ENCODE assay signal across 9 cellular contexts in the genomic region with DNA sequence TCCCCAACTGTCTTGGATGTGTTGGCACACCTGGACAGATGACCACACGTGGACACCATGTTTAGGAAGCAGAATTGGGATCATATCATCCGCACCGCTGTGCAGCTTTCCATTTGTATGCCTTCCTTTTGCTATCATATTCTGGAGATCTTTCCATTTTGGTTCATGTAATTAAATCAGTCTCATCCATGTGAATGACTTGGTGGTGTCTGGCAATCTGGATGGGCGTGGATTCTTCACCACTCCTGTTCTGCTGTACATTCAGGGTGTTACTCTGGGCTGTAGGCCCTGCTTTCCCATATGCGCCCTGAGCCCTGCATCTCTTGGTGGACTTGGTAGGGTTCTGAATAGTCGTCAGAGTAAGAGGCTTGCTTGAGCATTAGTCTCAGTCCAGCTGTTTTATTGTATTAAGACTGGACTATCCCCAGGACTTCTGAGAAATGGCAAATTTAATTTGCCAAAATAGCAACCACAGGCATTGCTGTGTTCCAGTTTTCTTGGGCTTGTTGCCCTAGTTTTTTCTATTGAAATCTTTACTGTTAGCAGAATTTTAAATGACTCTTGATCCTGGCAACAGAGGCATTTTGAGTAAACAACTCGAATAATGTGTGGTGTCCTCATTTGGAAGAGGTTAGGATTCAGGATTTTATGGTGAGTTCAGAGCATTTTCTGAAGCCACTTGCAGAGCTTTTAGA. TPM values are rescaled to one million over a fixed set of nuclear protein-coding genes. Genes with fewer than 3 reads are reported as not detected.
A peak's percentile ranks its signal among the peaks of the same experiment; 100 is the strongest.
DNase-seq lines count a peak whose midpoint lies in the region; ATAC-seq, FAIRE-seq and TF ChIP-seq lines count a peak whose summit lies in the region.
"Had no signal": no experiment of that assay in that cellular context is flagged by ENCODE, and none has a peak within 500 bp of the region (broad histone marks: within the 10 kb centered on the region; RNA-seq: fewer than 3 reads in every experiment).

No MANE protein-coding gene starts in this region.

- no peaks in the 10 kb centered on the region; the same call in 1 of the 2 replicates for H3K27me3 ChIP-seq in H9 (ENCODE audit: insufficient read depth, low read length)
- H3K27me3 ChIP-seq in astrocyte (ENCODE audit: insufficient read depth, low read length), result no peaks in the 10 kb centered on the region
- H3K27me3 ChIP-seq in H7 (ENCODE audit: control insufficient read depth, insufficient read depth, low read length), result no peaks in the 10 kb centered on the region

- H2BK5ac ChIP-seq in H9 (ENCODE audit: insufficient read length, low read length), result no peak overlapping the region

- FAIRE-seq in astrocyte (lab: Jason Lieb, UNC), result no peak

- DNase-seq in H9, result no peak
- DNase-seq in astrocyte (ENCODE audit: low read depth), result peak; percentile 79
- DNase-seq in iris pigment epithelial cell (ENCODE audit: low read depth), result peak; percentile 30
- no peak for DNase-seq in COR-L47 (lab: John Stamatoyannopoulos, UW)
- DNase-seq in NCI-H774 (lab: John Stamatoyannopoulos, UW), result no peak
- DNase-seq in H7, result no peak
- DNase-seq: NCI-H2171 treated with DMSO at 0.1 percent for 48 hours had no signal

- H3K4ac ChIP-seq in H9 (ENCODE audit: low read depth, low read length), result no peak overlapping the region

- H3K27me3 Mint-ChIP-seq in H9 (ENCODE audit: low read depth) (peaks cover 1% of the 10 kb centered on the region; the same call in 1 of the 2 replicates), astrocyte (ENCODE audit: low read depth, unreplicated experiment) (no peaks in the 10 kb centered on the region)
- no peaks in the 10 kb centered on the region for H3K27me3 Mint-ChIP-seq in stimulated activated memory B cell treated with anti-CD40 and anti-IgM and Interleukin-4, amounts not matched to agents 10 μg/mL and 1 μg/mL and 100 μg/mL, for 72 hours

- no peak overlapping the region for H3K9ac ChIP-seq in H9 (ENCODE audit: extremely low read depth, insufficient read length, low read length)
- peak overlapping the region; percentile 46 for H3K9ac ChIP-seq in astrocyte (ENCODE audit: low read length)

- H3K79me1 ChIP-seq in H9 (ENCODE audit: insufficient read depth, low read depth, low read length, poor library complexity, severe bottlenecking), result peaks cover 12% of the 10 kb centered on the region

- H4K8ac ChIP-seq in H9 (replicated peaks; ENCODE audit: insufficient read length, low read depth, low read length), result no peak overlapping the region

- no peak for ATAC-seq in stimulated activated memory B cell treated with anti-CD40 and anti-IgM and Interleukin-4, amounts not matched to agents 10 μg/mL and 1 μg/mL and 100 μg/mL, for 72 hours
- ATAC-seq in GM21423 (IDR thresholded peaks at IDR 0.05; ENCODE audit: unreplicated experiment), result no peak

- H3K79me2 ChIP-seq in H9 (ENCODE audit: insufficient read depth, low read length), result peaks cover 22% of the 10 kb centered on the region; the same call in 1 of the 2 replicates
- peaks cover 69% of the 10 kb centered on the region for H3K79me2 ChIP-seq in astrocyte (ENCODE audit: insufficient read depth, low read length)

- WGBS in H9 (ENCODE audit: extremely low coverage, insufficient read length, low lambda C conversion rate), result no CpG with 5 or more reads among the region's 7 CpGs

- no peak overlapping the region for H2BK12ac ChIP-seq in H9 (ENCODE audit: insufficient read length, low read depth, low read length)

- no peak overlapping the region for H4K5ac ChIP-seq in H9 (ENCODE audit: insufficient read length, low read depth, low read length)

- no peak overlapping the region for H3K14ac ChIP-seq in H9 (ENCODE audit: insufficient read depth, low read length)

- peak overlapping the region in 1 of 2 experiments; percentile 35; a peak in 1 of 5 replicates for H3K4me3 Mint-ChIP-seq in H9
- H3K4me3 Mint-ChIP-seq in astrocyte (ENCODE audit: unreplicated experiment), result no peak overlapping the region
- no peak overlapping the region for H3K4me3 Mint-ChIP-seq in stimulated activated memory B cell treated with anti-CD40 and anti-IgM and Interleukin-4, amounts not matched to agents 10 μg/mL and 1 μg/mL and 100 μg/mL, for 72 hours

- H3K4me1 Mint-ChIP-seq in H9, result peaks cover 21 to 23% of the 10 kb centered on the region in 2 experiments
- peaks cover 52% of the 10 kb centered on the region for H3K4me1 Mint-ChIP-seq in astrocyte (ENCODE audit: low read depth, unreplicated experiment)
- H3K4me1 Mint-ChIP-seq in stimulated activated memory B cell treated with anti-CD40 and anti-IgM and Interleukin-4, amounts not matched to agents 10 μg/mL and 1 μg/mL and 100 μg/mL, for 72 hours, result peaks cover 65% of the 10 kb centered on the region

- no peak overlapping the region for H4K91ac ChIP-seq in H9 (ENCODE audit: insufficient read length, low read depth, low read length)

- no peak for TF ChIP-seq CTCF in H9 (conservative IDR thresholded peaks at IDR 0.05)
- no peak for TF ChIP-seq CTCF in astrocyte (IDR thresholded peaks at IDR 0.05; ENCODE audit: insufficient read depth, low read depth, low read length)

- H4K20me1 ChIP-seq in H9 (ENCODE audit: control insufficient read depth, insufficient read depth, insufficient read length), result no peaks in the 10 kb centered on the region
- H4K20me1 ChIP-seq in astrocyte (ENCODE audit: insufficient read depth, low read length), result no peaks in the 10 kb centered on the region

- no peaks in the 10 kb centered on the region for H3K23me2 ChIP-seq in H9 (ENCODE audit: insufficient read length, low read depth, low read length, poor library complexity, severe bottlenecking)

- H3T11ph ChIP-seq in H9 (ENCODE audit: low read length), result no peak overlapping the region

- H3K23ac ChIP-seq in H9 (ENCODE audit: insufficient read length, low read depth, low read length), result no peak overlapping the region

- H2BK120ac ChIP-seq in H9 (ENCODE audit: low read depth, low read length, poor library complexity, severe bottlenecking), result no peak overlapping the region

- H3K36me3 ChIP-seq in astrocyte (ENCODE audit: insufficient read depth, low read length), result no peaks in the 10 kb centered on the region
- no peaks in the 10 kb centered on the region for H3K36me3 ChIP-seq in H7 (replicated peaks; ENCODE audit: control insufficient read depth, insufficient read depth, low read length)

- no peak overlapping the region for H3K27ac ChIP-seq in H9 (ENCODE audit: insufficient read length, low read depth, low read length)
- H3K27ac ChIP-seq in astrocyte (ENCODE audit: low read depth, low read length), result peak overlapping the region; percentile 63

- no peaks in the 10 kb centered on the region for H3K4me1 ChIP-seq in H9 (ENCODE audit: insufficient read depth, low read length)
- peaks cover 54% of the 10 kb centered on the region for H3K4me1 ChIP-seq in astrocyte (ENCODE audit: insufficient read depth, low read length)

- peaks cover 4% of the 10 kb centered on the region in 2 experiments for H3K9me3 Mint-ChIP-seq in H9
- peaks cover 1% of the 10 kb centered on the region for H3K9me3 Mint-ChIP-seq in astrocyte (ENCODE audit: unreplicated experiment)
- peaks cover 3% of the 10 kb centered on the region for H3K9me3 Mint-ChIP-seq in stimulated activated memory B cell treated with anti-CD40 and anti-IgM and Interleukin-4, amounts not matched to agents 10 μg/mL and 1 μg/mL and 100 μg/mL, for 72 hours

- H3K4me2 ChIP-seq in H9 (ENCODE audit: insufficient read depth, insufficient read length, low read length) (no peak overlapping the region), astrocyte (ENCODE audit: low read length) (peak overlapping the region; percentile 48)

- no peak overlapping the region for H3K4me3 ChIP-seq in astrocyte (ENCODE audit: insufficient read depth, low read depth, low read length)
- H3K4me3 ChIP-seq in H7 (ENCODE audit: insufficient read depth, low read depth, low read length), result no peak overlapping the region

- H3K9me3 ChIP-seq in H9 (ENCODE audit: control insufficient read depth, low read depth, low read length) (no peaks in the 10 kb centered on the region), astrocyte (ENCODE audit: insufficient read depth, low read depth, low read length) (no peaks in the 10 kb centered on the region)

- no peak overlapping the region for H3K18ac ChIP-seq in H9 (ENCODE audit: insufficient read length, low read depth, low read length)

- no peak overlapping the region for H2BK20ac ChIP-seq in H9 (ENCODE audit: low read depth, low read length, poor library complexity, severe bottlenecking)

- peaks cover 5 to 11% (median 11%) of the 10 kb centered on the region in 3 experiments for H3K36me3 Mint-ChIP-seq in H9 (ENCODE audit: insufficient read depth in 1 of 3, low read depth in 3 of 3)
- peaks cover 11% of the 10 kb centered on the region for H3K36me3 Mint-ChIP-seq in astrocyte (ENCODE audit: low read depth, unreplicated experiment)
- peaks cover 34% of the 10 kb centered on the region for H3K36me3 Mint-ChIP-seq in stimulated activated memory B cell treated with anti-CD40 and anti-IgM and Interleukin-4, amounts not matched to agents 10 μg/mL and 1 μg/mL and 100 μg/mL, for 72 hours

- H2AK5ac ChIP-seq in H9 (ENCODE audit: insufficient read length, low read length), result no peak overlapping the region

- peak overlapping the region in 2 of 3 experiments; percentile 25 to 86; a peak in 4 of 7 replicates for H3K27ac Mint-ChIP-seq in H9
- H3K27ac Mint-ChIP-seq in astrocyte (ENCODE audit: unreplicated experiment), result peak overlapping the region; percentile 58
- peak overlapping the region; percentile 81 for H3K27ac Mint-ChIP-seq in stimulated activated memory B cell treated with anti-CD40 and anti-IgM and Interleukin-4, amounts not matched to agents 10 μg/mL and 1 μg/mL and 100 μg/mL, for 72 hours

- H2BK15ac ChIP-seq in H9 (ENCODE audit: low read depth, low read length), result no peak overlapping the region

- H3K56ac ChIP-seq in H9 (ENCODE audit: insufficient read length, low read depth, low read length), result no peak overlapping the region

- H2AFZ ChIP-seq in H9 (ENCODE audit: low read length), result no peak overlapping the region
- no peak overlapping the region for H2AFZ ChIP-seq in astrocyte (ENCODE audit: low read depth, low read length)

RNA-seq across cellular contexts. Expression of a gene that starts 14.9 kb away (rescaled TPM):
- 24.3 and 24.9 TPM in 2 replicates for total RNA-seq in H9 (2021)
- 26.0 and 28.9 TPM in 2 replicates for total RNA-seq in astrocyte
- total RNA-seq in H7 (2014; rRNA removed; shearing (Covaris generic)), result 37.3 and 39.3 TPM in 2 replicates

RNA-seq across cellular contexts. Expression of a gene that starts 29.8 kb away (rescaled TPM):
- total RNA-seq in H9 (2021) (not detected in 2 replicates), astrocyte (not detected in 2 replicates)
- not detected in 2 replicates for total RNA-seq in H7 (2014; rRNA removed; shearing (Covaris generic))

Comparison
In these comparisons a context has a peak if more than half of its experiments do, and no peak if none do; other contexts are left out.
1. DNase-seq: peak in astrocyte (single experiment) and iris pigment epithelial cell (single experiment); none in H9 (single experiment), COR-L47 (single experiment), NCI-H774 (single experiment) and H7 (single experiment).
2. Peak in every context shown above with its lines, with median percentiles within 50 percentile points of each other: H3K27ac Mint-ChIP-seq.